ENCODE assay signal across 8 cellular contexts in genomic region chr5:160315968-160316367, GRCh38. TPM values are rescaled to one million over a fixed set of nuclear protein-coding genes. Genes with fewer than 3 reads are reported as not detected.
DNase-seq lines count a peak whose midpoint lies in the region; ATAC-seq, FAIRE-seq and TF ChIP-seq lines count a peak whose summit lies in the region.

No MANE protein-coding gene starts in this region.

- no peak for TF ChIP-seq POLR2A in HepG2 (IDR thresholded peaks at IDR 0.05; ENCODE audit: insufficient read depth in 1 of 2, low read depth in 2 of 2, low read length in 2 of 2)

- no peak overlapping the region for H3K27ac ChIP-seq in HepG2 (ENCODE audit: extremely low read length, insufficient read depth, low read length)

- TF ChIP-seq CTCF in Caco-2 (IDR thresholded peaks at IDR 0.05; ENCODE audit: insufficient read depth in 1 of 2, low read depth in 1 of 2, low read length in 1 of 2, severe bottlenecking in 1 of 2, unreplicated experiment in 1 of 2) (no peak), HepG2 (CRISPR knock-in tag; IDR thresholded peaks at IDR 0.05) (no peak)

- TF ChIP-seq RAD21 in HepG2 (CRISPR knock-in tag; IDR thresholded peaks at IDR 0.05) = no peak

- peak overlapping the region; percentile 29 for H3K4me2 ChIP-seq in HepG2 (ENCODE audit: low read depth, low read length)

- H3K36me3 ChIP-seq in Caco-2 (ENCODE audit: control insufficient read depth, insufficient read depth, low read length) = no peaks in the 10 kb centered on the region
- H3K36me3 ChIP-seq in HepG2 (replicated peaks in 1 of 2; ENCODE audit: control insufficient read depth in 1 of 2, insufficient read depth in 2 of 2, low read length in 2 of 2) = no peaks in the 10 kb centered on the region

- intact Hi-C loops in Caco-2 (cut with micrococcal nuclease; ENCODE audit: unreplicated experiment) (loop anchor here (2.0 kb wide), 1 partner anchor 55 kb away; no protein-coding TSS in a partner anchor), HepG2 (cut with micrococcal nuclease; ENCODE audit: unreplicated experiment) (loop anchor here (2.0 to 5.0 kb wide), 2 partner anchors 29 to 54 kb away; no protein-coding TSS in a partner anchor)

- peaks cover 41% of the 10 kb centered on the region for H3K4me1 Mint-ChIP-seq in Caco-2 (ENCODE audit: low read depth, unreplicated experiment)
- peaks cover 15 to 17% of the 10 kb centered on the region in 2 donors for H3K4me1 Mint-ChIP-seq in immature natural killer cell

- FAIRE-seq in HepG2 (lab: Jason Lieb, UNC) = peak; percentile 18

- H4K20me1 ChIP-seq in HepG2 (ENCODE audit: insufficient read depth, low read length) = no peaks in the 10 kb centered on the region

- TF ChIP-seq EP300 in HepG2 (IDR thresholded peaks at IDR 0.05; ENCODE audit: low read depth in 2 of 2, low read length in 2 of 2) = peak; percentile 48 to 73; a peak in 3 of 4 replicates
- TF ChIP-seq EP300 in HepG2 (CRISPR knock-in tag; IDR thresholded peaks at IDR 0.05; ENCODE audit: borderline replicate concordance) = peak; percentile 54; the same call in 1 of the 2 replicates

- H3K9me3 Mint-ChIP-seq in Caco-2 (ENCODE audit: unreplicated experiment) (no peaks in the 10 kb centered on the region), immature natural killer cell (no peaks in the 10 kb centered on the region)

- no peaks in the 10 kb centered on the region for H3K79me2 ChIP-seq in HepG2 (ENCODE audit: insufficient read depth, low read length)

- DNase-seq in Caco-2 = peak; percentile 69 to 77
- peak; percentile 55 for DNase-seq in HuH-7.5 (ENCODE audit: low spot score)
- DNase-seq in SW 1271 (lab: John Stamatoyannopoulos, UW) = peak; percentile 72 to 92
- peak; percentile 85 for DNase-seq in HepG2 (ENCODE audit: low spot score)
- no peak for DNase-seq in cerebellar cortex (ENCODE audit: low spot score)
- no peak for DNase-seq in NCI-H2107 (lab: John Stamatoyannopoulos, UW)
- DNase-seq in immature natural killer cell = no peak
- DNase-seq in ecto neural progenitor cell (ENCODE audit: low spot score) = no peak

- H3K4me3 ChIP-seq in Caco-2 (ENCODE audit: low read depth, low read length) (no peak overlapping the region), HepG2 (replicated peaks in 1 of 3; ENCODE audit: insufficient read depth in 1 of 3, low read depth in 2 of 3, low read length in 3 of 3) (no peak overlapping the region)

- peak overlapping the region; percentile 6 for H3K4me3 Mint-ChIP-seq in Caco-2 (ENCODE audit: unreplicated experiment)
- H3K4me3 Mint-ChIP-seq in immature natural killer cell = no peak overlapping the region

- BruUV-seq in Caco-2 (replicated peaks; lab: Mats Ljungman, UMichigan) (no TSS peak), HepG2 (replicated peaks; lab: Mats Ljungman, UMichigan) (no TSS peak)

- H3K9ac ChIP-seq in HepG2 (ENCODE audit: insufficient read depth, low read depth, low read length) = no peak overlapping the region

- H3K4me1 ChIP-seq in Caco-2 (peaks cover 32% of the 10 kb centered on the region), HepG2 (ENCODE audit: insufficient read depth, low read length) (peaks cover 41% of the 10 kb centered on the region)

- POLR2A ChIA-PET in Caco-2 (lab: Charles Lee) = no interaction called here
- POLR2A ChIA-PET in HepG2 (lab: Yijun Ruan, JAX) = no interaction called here

- H3K27me3 Mint-ChIP-seq in Caco-2 (ENCODE audit: insufficient read depth, unreplicated experiment) (no peaks in the 10 kb centered on the region), immature natural killer cell (ENCODE audit: low read depth in 3 of 3) (peaks cover 0 to 9% (median 4%) of the 10 kb centered on the region in 3 donors)

- H3K9me3 ChIP-seq in Caco-2 (no peaks in the 10 kb centered on the region), HepG2 (ENCODE audit: low read length) (no peaks in the 10 kb centered on the region)

- H3K36me3 Mint-ChIP-seq in Caco-2 (ENCODE audit: insufficient read depth, unreplicated experiment) (no peaks in the 10 kb centered on the region), immature natural killer cell (no peaks in the 10 kb centered on the region)

- H2AFZ ChIP-seq in HepG2 (ENCODE audit: low read length) = no peak overlapping the region

- CTCF ChIA-PET in Caco-2 (lab: Charles Lee) = no interaction called here
- CTCF ChIA-PET in HepG2 (lab: Yijun Ruan, JAX; ENCODE audit: low intra/inter-chr PET ratio, low total read pairs) = no interaction called here

- ATAC-seq in HepG2 = peak; percentile 74

- H3K27me3 ChIP-seq in Caco-2 (replicated peaks; ENCODE audit: control insufficient read depth, insufficient read depth, low read length) = no peaks in the 10 kb centered on the region
- peaks cover 0 to 3% of the 10 kb centered on the region in 2 experiments; a peak in 1 of 5 replicates for H3K27me3 ChIP-seq in HepG2 (ENCODE audit: control insufficient read depth in 1 of 2, insufficient read depth in 2 of 2, low read length in 2 of 2)

- WGBS in HepG2 (ENCODE audit: low lambda C conversion rate) = 0% methylated on average over 1 of the region's 1 CpG

- peak overlapping the region; percentile 76 for H3K27ac Mint-ChIP-seq in Caco-2 (ENCODE audit: unreplicated experiment)
- H3K27ac Mint-ChIP-seq in immature natural killer cell = no peak overlapping the region

- in situ Hi-C loops in HepG2 (cut with HindIII; ENCODE audit: extremely low pct_ligation_motif_present, low pct_unique_long_range_greater_than_20kb) = no loop called here

TF ChIP-seq in HepG2, 621 proteins besides CTCF, POLR2A, EP300 and RAD21 (continues in another document):
- TF ChIP-seq RXRB (CRISPR knock-in tag; IDR thresholded peaks at IDR 0.05; ENCODE audit: borderline replicate concordance) = peak; percentile 10; the same call in 1 of the 2 replicates
- TF ChIP-seq CEBPB (IDR thresholded peaks at IDR 0.05; ENCODE audit: borderline replicate concordance, low read depth, low read length) = peak; percentile 67; the same call in 1 of the 2 replicates
- TF ChIP-seq LCORL (IDR thresholded peaks at IDR 0.05) = no peak
- TF ChIP-seq LCORL (CRISPR knock-in tag; IDR thresholded peaks at IDR 0.05) = 0 out of 2 replicates have a peak, but pooled peaks have one; percentile 37
- TF ChIP-seq SOX13 (IDR thresholded peaks at IDR 0.05) = no peak
- TF ChIP-seq SOX13 (CRISPR knock-in tag; conservative IDR thresholded peaks at IDR 0.05 in 1 of 2, IDR thresholded peaks at IDR 0.05 in 1 of 2) = peak in 1 of 2 experiments; percentile 50; a peak in 2 of 4 replicates
- peak; percentile 95 for TF ChIP-seq ELF3 (CRISPR knock-in tag; IDR thresholded peaks at IDR 0.05)
- TF ChIP-seq SYNCRIP (IDR thresholded peaks at IDR 0.05; ENCODE audit: insufficient read depth, low read depth, low read length) = no peak

RNA-seq across cellular contexts. Expression of gene CCNJL, which starts 3.6 kb away (rescaled TPM):
- total RNA-seq in Caco-2 (2022) (16.5 and 17.4 TPM in 2 replicates), HepG2 (2016; rRNA removed; fragmentation: Illumina TruSeq; extraction: Trizol) (1.1 and 1.6 TPM in 2 replicates)
- total RNA-seq in HepG2 (2016; cell fraction: cytosol; rRNA removed; fragmentation: Illumina TruSeq; extraction: Trizol; ENCODE audit: low read depth) = 0.44 and 0.51 TPM in 2 replicates
- total RNA-seq in HepG2 (2016; cell fraction: insoluble cytoplasmic fraction; rRNA removed; fragmentation: Illumina TruSeq; extraction: Trizol) = 1.0 and 1.5 TPM in 2 replicates
- 1.6 and 1.8 TPM in 2 replicates for total RNA-seq in HepG2 (2016; cell fraction: membrane; rRNA removed; fragmentation: Illumina TruSeq; extraction: Trizol)
- 1.2 and 1.3 TPM in 2 replicates for total RNA-seq in HepG2 (2016; cell fraction: nucleus; rRNA removed; fragmentation: Illumina TruSeq; extraction: Trizol)
- polyA plus RNA-seq in HepG2 (2011; rRNA removed) (4.2 and 4.4 TPM in 2 replicates), immature natural killer cell (10 to 100 TPM; 16.3 to 29.7 (median 26.7) TPM)
- polyA plus RNA-seq in HepG2 (2011; cell fraction: cytosol; rRNA removed) = 1.7 and 2.8 TPM in 2 replicates
- polyA plus RNA-seq in HepG2 (2011; cell fraction: nucleus; rRNA removed) = 3.2 and 3.9 TPM in 2 replicates
- polyA plus RNA-seq in HepG2 (2012) = 2.1 and 3.0 TPM in 2 replicates
- 0.73 and 1.4 TPM in 2 replicates for polyA plus RNA-seq in HepG2 (2016; cell fraction: cytosol; fragmentation: Illumina TruSeq; extraction: Trizol; ENCODE audit: low read depth)
- polyA plus RNA-seq in HepG2 (2016; cell fraction: insoluble cytoplasmic fraction; fragmentation: Illumina TruSeq; extraction: Trizol; ENCODE audit: low read depth) = 2.2 and 2.7 TPM in 2 replicates
- polyA plus RNA-seq in HepG2 (2016; cell fraction: membrane; fragmentation: Illumina TruSeq; extraction: Trizol; ENCODE audit: low read depth) = 1.9 and 2.3 TPM in 2 replicates
- 2.6 and 2.7 TPM in 2 replicates for polyA plus RNA-seq in HepG2 (2016; cell fraction: nucleus; fragmentation: Illumina TruSeq; extraction: Trizol; ENCODE audit: insufficient read depth, low read depth)
- polyA minus RNA-seq in HepG2 (2011; rRNA and poly(A)+ RNA removed; ENCODE audit: low replicate concordance) = 2.0 and 10.0 TPM in 2 replicates
- 1.9 and 2.3 TPM in 2 replicates for polyA minus RNA-seq in HepG2 (2011; cell fraction: cytosol; rRNA and poly(A)+ RNA removed)
- 4.7 and 5.5 TPM in 2 replicates for polyA minus RNA-seq in HepG2 (2011; cell fraction: nucleus; rRNA and poly(A)+ RNA removed)

RNA-seq across cellular contexts. Expression of gene C1QTNF2, which starts 54.5 kb away (rescaled TPM):
- total RNA-seq in Caco-2 (2022) = 0.16 TPM in 1 of 2 replicates, not detected in the other
- not detected in 2 replicates for total RNA-seq in HepG2 (2016; rRNA removed; fragmentation: Illumina TruSeq; extraction: Trizol)
- not detected in 2 replicates for total RNA-seq in HepG2 (2016; cell fraction: cytosol; rRNA removed; fragmentation: Illumina TruSeq; extraction: Trizol; ENCODE audit: low read depth)
- not detected in 2 replicates for total RNA-seq in HepG2 (2016; cell fraction: insoluble cytoplasmic fraction; rRNA removed; fragmentation: Illumina TruSeq; extraction: Trizol)
- not detected in 2 replicates for total RNA-seq in HepG2 (2016; cell fraction: membrane; rRNA removed; fragmentation: Illumina TruSeq; extraction: Trizol)
- not detected in 2 replicates for total RNA-seq in HepG2 (2016; cell fraction: nucleus; rRNA removed; fragmentation: Illumina TruSeq; extraction: Trizol)
- polyA plus RNA-seq in HepG2 (2011; rRNA removed) = not detected in 2 replicates
- not detected in 2 replicates for polyA plus RNA-seq in HepG2 (2011; cell fraction: cytosol; rRNA removed)
- polyA plus RNA-seq in HepG2 (2011; cell fraction: nucleus; rRNA removed) = not detected in 2 replicates
- not detected in 2 replicates for polyA plus RNA-seq in HepG2 (2012)
- polyA plus RNA-seq in HepG2 (2016; cell fraction: cytosol; fragmentation: Illumina TruSeq; extraction: Trizol; ENCODE audit: low read depth) = not detected in 2 replicates
- not detected in 2 replicates for polyA plus RNA-seq in HepG2 (2016; cell fraction: insoluble cytoplasmic fraction; fragmentation: Illumina TruSeq; extraction: Trizol; ENCODE audit: low read depth)
- not detected in 2 replicates for polyA plus RNA-seq in HepG2 (2016; cell fraction: membrane; fragmentation: Illumina TruSeq; extraction: Trizol; ENCODE audit: low read depth)
- polyA plus RNA-seq in HepG2 (2016; cell fraction: nucleus; fragmentation: Illumina TruSeq; extraction: Trizol; ENCODE audit: insufficient read depth, low read depth) = not detected in 2 replicates
- not detected in 2 replicates for polyA minus RNA-seq in HepG2 (2011; rRNA and poly(A)+ RNA removed; ENCODE audit: low replicate concordance)
- polyA minus RNA-seq in HepG2 (2011; cell fraction: cytosol; rRNA and poly(A)+ RNA removed) = not detected in 2 replicates
- not detected in 2 replicates for polyA minus RNA-seq in HepG2 (2011; cell fraction: nucleus; rRNA and poly(A)+ RNA removed)
- not detected for polyA plus RNA-seq in immature natural killer cell

Comparison
In these comparisons a context has a peak if more than half of its experiments do, and no peak if none do; other contexts are left out.
1. DNase-seq: peak in Caco-2 (2 of 2), HuH-7.5 (single experiment), SW 1271 (2 of 2) and HepG2 (single experiment); none in cerebellar cortex (single experiment), NCI-H2107 (single experiment), immature natural killer cell (0 of 3) and ecto neural progenitor cell (single experiment).